15 cellular contexts compared by ENCODE assay signal in the genomic region with DNA sequence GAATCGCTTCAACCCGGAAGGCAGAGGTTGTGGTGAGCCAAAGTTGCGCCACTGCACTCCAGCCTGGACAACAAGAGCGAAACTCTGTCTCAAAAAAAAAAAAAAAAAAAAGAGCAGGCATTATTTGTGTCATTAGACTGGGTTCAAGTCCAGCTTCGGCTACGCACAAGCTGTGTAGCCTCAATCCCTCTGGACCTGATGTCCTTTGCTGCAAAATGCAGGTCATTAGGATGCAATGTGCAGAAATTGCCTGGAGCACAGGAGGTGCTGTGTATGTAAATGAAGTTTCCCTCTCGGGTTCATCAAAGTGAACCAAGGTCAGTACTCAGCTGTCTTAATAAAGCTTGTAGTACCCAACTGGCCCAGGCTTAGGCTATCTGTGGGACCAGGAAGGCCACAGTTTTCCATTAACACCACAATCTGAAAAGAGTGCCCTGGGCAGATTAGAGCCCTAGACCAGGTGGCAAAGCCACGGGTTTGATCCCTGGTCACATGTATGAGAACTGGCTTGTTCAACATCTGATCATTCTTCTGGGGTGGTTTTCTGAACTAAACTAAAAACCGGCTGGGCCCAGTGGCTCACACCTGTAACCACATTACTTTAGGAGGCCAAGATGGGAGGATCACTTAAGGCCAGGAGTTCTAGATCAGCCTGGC.
"Had no signal": no experiment of that assay in that cellular context is flagged by ENCODE, and none has a peak within 500 bp of the region (broad histone marks: within the 10 kb centered on the region; RNA-seq: fewer than 3 reads in every experiment).

No MANE protein-coding gene starts in this region.

- FAIRE-seq: endothelial cell of umbilical vein, frontal cortex, kidney had no signal

- H3K36me3 ChIP-seq: cardiac muscle cell, colonic mucosa, left ventricle myocardium inferior, thoracic aorta had no signal

- H3K27ac Mint-ChIP-seq: activated CD4-positive, alpha-beta memory T cell treated with anti-CD3 and anti-CD28 coated beads, Interleukin-2, amount 10 ng/mL, durations not matched to agents 7 days and 5 days; memory B cell; stimulated activated naive CD8-positive, alpha-beta T cell treated with anti-CD3 and anti-CD28 coated beads, Interleukin-15, amount 100 ng/mL, for 72 hours had no signal

- H3K4me1 ChIP-seq: colonic mucosa had no signal

- H3K9me3 Mint-ChIP-seq: activated CD4-positive, alpha-beta memory T cell treated with anti-CD3 and anti-CD28 coated beads, Interleukin-2, amount 10 ng/mL, durations not matched to agents 7 days and 5 days; memory B cell; neural crest cell; stimulated activated naive CD8-positive, alpha-beta T cell treated with anti-CD3 and anti-CD28 coated beads, Interleukin-15, amount 100 ng/mL, for 72 hours had no signal

- H3K9me3 ChIP-seq: colonic mucosa, left ventricle myocardium inferior, thoracic aorta had no signal

- H3K27me3 Mint-ChIP-seq: activated CD4-positive, alpha-beta memory T cell treated with anti-CD3 and anti-CD28 coated beads, Interleukin-2, amount 10 ng/mL, durations not matched to agents 7 days and 5 days; memory B cell; stimulated activated naive CD8-positive, alpha-beta T cell treated with anti-CD3 and anti-CD28 coated beads, Interleukin-15, amount 100 ng/mL, for 72 hours; T-helper 17 cell had no signal

- DNase-seq: activated CD4-positive, alpha-beta memory T cell treated with anti-CD3 and anti-CD28 coated beads, Interleukin-2, amount 10 ng/mL, durations not matched to agents 7 days and 5 days; activated CD4-positive, alpha-beta T cell treated with anti-CD3 and anti-CD28 coated beads for 1 hour; activated naive CD4-positive, alpha-beta T cell; kidney; left ventricle myocardium inferior; stimulated activated CD4-positive, alpha-beta T cell treated with anti-CD3 and anti-CD28 coated beads, Interleukin-4, amount 100 ng/mL, for 24 hours; stimulated activated naive CD8-positive, alpha-beta T cell treated with anti-CD3 and anti-CD28 coated beads, Interleukin-15, amount 100 ng/mL, for 72 hours; T-helper 17 cell had no signal

- H3K27me3 ChIP-seq: cardiac muscle cell, colonic mucosa had no signal

- H3K4me3 ChIP-seq: cardiac muscle cell, colonic mucosa, left ventricle myocardium inferior, thoracic aorta had no signal

- H3K36me3 Mint-ChIP-seq: memory B cell had no signal

- H3K27ac ChIP-seq: cardiac muscle cell, colonic mucosa, left ventricle myocardium inferior, thoracic aorta had no signal

- H3K4me3 Mint-ChIP-seq: activated CD4-positive, alpha-beta memory T cell treated with anti-CD3 and anti-CD28 coated beads, Interleukin-2, amount 10 ng/mL, durations not matched to agents 7 days and 5 days; memory B cell; neural crest cell; stimulated activated naive CD8-positive, alpha-beta T cell treated with anti-CD3 and anti-CD28 coated beads, Interleukin-15, amount 100 ng/mL, for 72 hours; T-helper 17 cell had no signal
